ENCODE assay signal across 8 cellular contexts in the genomic region with DNA sequence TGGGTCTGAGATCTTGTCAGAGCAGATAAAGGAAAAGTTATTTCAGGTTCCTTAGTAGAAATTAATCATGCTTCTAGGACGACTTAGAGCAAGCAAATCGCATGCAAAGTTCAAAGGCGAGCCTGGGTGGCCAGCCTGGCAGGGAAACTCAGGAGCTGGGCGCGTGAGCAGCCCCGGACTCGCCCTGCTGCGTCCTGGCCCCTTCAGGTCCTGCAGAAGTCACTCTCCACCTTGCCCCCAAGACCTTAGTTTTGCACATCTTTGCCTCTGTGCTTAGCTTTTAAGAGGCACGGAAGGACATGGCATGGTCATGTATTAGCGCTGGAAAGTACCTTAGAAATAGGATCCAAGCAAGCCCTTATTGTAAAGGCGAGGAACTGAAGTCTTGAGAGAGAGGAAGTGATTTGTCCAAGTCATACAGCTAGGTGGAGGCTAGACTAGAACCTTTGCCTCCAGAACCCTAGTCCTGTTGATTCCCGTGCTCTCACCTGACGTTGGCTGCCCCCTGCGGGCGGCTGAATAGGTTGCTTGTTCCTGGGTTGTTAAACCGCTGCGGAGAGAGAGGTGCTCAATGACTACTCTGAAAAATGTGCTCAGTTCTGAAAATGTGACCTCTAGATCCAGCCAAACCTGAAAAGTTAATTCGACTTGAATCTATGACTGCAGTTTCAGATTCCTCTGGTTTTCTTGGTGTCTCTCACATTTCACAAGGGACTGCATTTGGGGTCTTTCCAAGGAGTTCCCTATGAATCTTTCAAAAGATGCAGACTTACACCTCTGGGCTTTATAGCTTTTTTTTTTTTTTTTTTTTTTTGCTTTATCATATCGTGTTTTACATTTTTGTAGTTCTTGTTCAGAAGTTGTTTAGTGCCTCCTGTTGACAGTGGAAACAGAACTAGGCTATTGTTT. TPM values are rescaled to one million over a fixed set of nuclear protein-coding genes. Genes with fewer than 3 reads are reported as not detected.
DNase-seq lines count a peak whose midpoint lies in the region; TF ChIP-seq lines count a peak whose summit lies in the region.

No MANE protein-coding gene starts in this region.

- intact Hi-C loops in ascending aorta (cut with DNase I): loop anchor here (10.0 kb wide), 1 partner anchor 129 kb away; the partner anchor contains the start of gene HBS1L

- H3K36me3 ChIP-seq in GM06990 (ENCODE audit: control insufficient read depth, insufficient read depth, low read length) (peaks cover 3% of the 10 kb centered on the region), H7 (replicated peaks; ENCODE audit: control insufficient read depth, insufficient read depth, low read length) (no peaks in the 10 kb centered on the region), ascending aorta (no peaks in the 10 kb centered on the region)

- no peak overlapping the region for H3K27ac ChIP-seq in ascending aorta

- TF ChIP-seq CTCF in GM06990 (IDR thresholded peaks at IDR 0.05; ENCODE audit: insufficient read depth, low read length, poor library complexity, severe bottlenecking) (peak; percentile 87), LNCaP clone FGC (IDR thresholded peaks at IDR 0.05; ENCODE audit: control insufficient read depth, extremely low read depth, insufficient read depth) (0 out of 2 replicates have a peak, but pooled peaks have one; percentile 20), ascending aorta (IDR thresholded peaks at IDR 0.05) (peak in 1 of 3 experiments; percentile 26)

- DNase-seq in GM06990 (ENCODE audit: extremely low read depth, insufficient read length) (peak; percentile 85), H7 (peak; percentile 68), LNCaP clone FGC (ENCODE audit: low read depth) (no peak), T-helper 1 cell (peak; percentile 33 to 92 (median 55)), ascending aorta (ENCODE audit: low spot score in 2 of 2) (no peak), iris pigment epithelial cell (ENCODE audit: low read depth) (peak; percentile 64), NCI-H446 treated with DMSO at 0.1 percent for 48 hours (lab: John Stamatoyannopoulos, UW) (no peak)
- peak; percentile 70 for DNase-seq in stimulated activated CD4-positive, alpha-beta T cell treated with anti-CD3 and anti-CD28 coated beads, Interleukin-2, amount 100 ng/mL, for 4 hours (ENCODE audit: low read depth)

- H3K4me1 ChIP-seq in ascending aorta: peaks cover 14 to 18% of the 10 kb centered on the region in 2 donors

- H3K4me3 ChIP-seq in GM06990 (replicated peaks; ENCODE audit: low read depth, low read length) (peak overlapping the region; percentile 87), H7 (ENCODE audit: insufficient read depth, low read depth, low read length) (peak overlapping the region; percentile 63), LNCaP clone FGC (ENCODE audit: low read depth, low read length) (no peak overlapping the region), ascending aorta (peak overlapping the region; percentile 68 to 86)

- H3K9me3 ChIP-seq in ascending aorta: no peaks in the 10 kb centered on the region

- H3K27me3 ChIP-seq in GM06990 (replicated peaks; ENCODE audit: control insufficient read depth, insufficient read depth, low read length) (no peaks in the 10 kb centered on the region), H7 (ENCODE audit: control insufficient read depth, insufficient read depth, low read length) (peaks cover 32% of the 10 kb centered on the region), ascending aorta (peaks cover 8% of the 10 kb centered on the region)

RNA-seq across cellular contexts. Expression of gene MYB, which starts 2.7 kb away (rescaled TPM):
- total RNA-seq in H7 (2014; rRNA removed; shearing (Covaris generic)): 0.94 and 1.8 TPM in 2 replicates
- not detected for total RNA-seq in ascending aorta

Comparison
In these comparisons a context has a peak if more than half of its experiments do, and no peak if none do; other contexts are left out.
1. DNase-seq: peak in GM06990 (single experiment), H7 (single experiment), T-helper 1 cell (5 of 5), iris pigment epithelial cell (single experiment) and stimulated activated CD4-positive, alpha-beta T cell treated with anti-CD3 and anti-CD28 coated beads, Interleukin-2, amount 100 ng/mL, for 4 hours (single experiment); none in LNCaP clone FGC (single experiment), ascending aorta (0 of 2) and NCI-H446 treated with DMSO at 0.1 percent for 48 hours (single experiment).